1 cellular context compared by ENCODE assay signal in the genomic region with DNA sequence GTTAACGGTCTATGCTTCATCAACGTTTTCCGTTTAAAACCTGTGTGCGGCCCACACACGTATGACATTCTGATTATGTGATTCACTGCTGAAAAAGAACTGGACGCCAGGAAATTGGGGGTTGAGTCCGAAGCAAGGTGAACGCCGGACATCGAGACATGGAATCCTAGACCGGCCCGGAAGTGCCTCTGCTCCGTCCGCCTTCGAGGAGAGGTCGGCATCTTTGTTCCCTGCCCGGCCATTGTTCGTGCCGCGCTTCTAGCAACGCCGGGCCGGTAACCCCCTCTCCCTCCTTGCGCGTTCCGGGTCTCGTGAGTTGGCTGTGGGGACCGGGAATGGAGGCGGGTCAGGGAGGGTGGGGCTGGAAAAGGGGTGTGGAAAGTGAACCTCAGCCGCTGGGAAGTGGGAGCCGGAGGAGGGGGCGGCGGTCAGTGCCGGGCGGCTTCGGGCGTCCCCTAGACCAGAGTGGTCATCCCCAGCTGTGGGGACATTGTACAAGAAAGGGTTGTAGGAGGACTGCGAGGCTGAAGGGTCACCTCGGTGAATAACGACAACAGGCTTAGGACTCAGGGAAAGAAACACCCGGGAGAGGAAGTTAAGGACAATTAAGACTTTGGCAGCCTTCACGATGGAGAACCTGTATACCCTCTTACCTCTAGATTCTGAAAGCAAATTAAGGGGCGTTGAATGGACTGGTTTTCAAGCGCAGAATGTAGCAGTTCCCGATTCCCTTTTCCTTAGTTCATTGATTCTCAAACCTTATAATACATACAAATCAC.
A peak's percentile ranks its signal among the peaks of the same experiment; 100 is the strongest.
TF ChIP-seq lines count a peak whose summit lies in the region.

Gene ZSCAN9 (plus strand): TSS at position 220 of the 779 bp plus-strand sequence. CDS start 1,810 bp downstream, outside the sequence.

TF ChIP-seq in GM12878, 131 proteins besides CTCF, POLR2A, EP300 and RAD21 (continued from another document and continues in another):
- TF ChIP-seq ZZZ3 (IDR thresholded peaks at IDR 0.05; ENCODE audit: control insufficient read depth, insufficient read length, low read depth), result no peak
- peak; percentile 58 for TF ChIP-seq SIX5 (IDR thresholded peaks at IDR 0.05; ENCODE audit: low read depth, low read length, severe bottlenecking)
- TF ChIP-seq MTA2 (IDR thresholded peaks at IDR 0.05; ENCODE audit: low read depth), result 0 out of 2 replicates have a peak, but pooled peaks have one; percentile 19
- peak; percentile 90; the same call in 1 of the 2 replicates for TF ChIP-seq WRNIP1 (IDR thresholded peaks at IDR 0.05; ENCODE audit: borderline replicate concordance, low read depth, low read length)
- TF ChIP-seq, protein P1, sequence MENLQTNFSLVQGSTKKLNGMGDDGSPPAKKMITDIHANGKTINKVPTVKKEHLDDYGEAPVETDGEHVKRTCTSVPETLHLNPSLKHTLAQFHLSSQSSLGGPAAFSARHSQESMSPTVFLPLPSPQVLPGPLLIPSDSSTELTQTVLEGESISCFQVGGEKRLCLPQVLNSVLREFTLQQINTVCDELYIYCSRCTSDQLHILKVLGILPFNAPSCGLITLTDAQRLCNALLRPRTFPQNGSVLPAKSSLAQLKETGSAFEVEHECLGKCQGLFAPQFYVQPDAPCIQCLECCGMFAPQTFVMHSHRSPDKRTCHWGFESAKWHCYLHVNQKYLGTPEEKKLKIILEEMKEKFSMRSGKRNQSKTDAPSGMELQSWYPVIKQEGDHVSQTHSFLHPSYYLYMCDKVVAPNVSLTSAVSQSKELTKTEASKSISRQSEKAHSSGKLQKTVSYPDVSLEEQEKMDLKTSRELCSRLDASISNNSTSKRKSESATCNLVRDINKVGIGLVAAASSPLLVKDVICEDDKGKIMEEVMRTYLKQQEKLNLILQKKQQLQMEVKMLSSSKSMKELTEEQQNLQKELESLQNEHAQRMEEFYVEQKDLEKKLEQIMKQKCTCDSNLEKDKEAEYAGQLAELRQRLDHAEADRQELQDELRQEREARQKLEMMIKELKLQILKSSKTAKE (IDR thresholded peaks at IDR 0.05; ENCODE audit: low read depth, poor library complexity, severe bottlenecking), result peak; percentile 78
- no peak for TF ChIP-seq MYB (IDR thresholded peaks at IDR 0.05; ENCODE audit: borderline replicate concordance, low read depth, low read length)
- TF ChIP-seq CREB1 (IDR thresholded peaks at IDR 0.05; ENCODE audit: low read depth), result peak; percentile 73
- TF ChIP-seq TBL1XR1 (IDR thresholded peaks at IDR 0.05; ENCODE audit: low read depth, low read length), result peak; percentile 76
- TF ChIP-seq HDGF (IDR thresholded peaks at IDR 0.05), result peak; percentile 29; the same call in 1 of the 2 replicates
- TF ChIP-seq MEF2B (IDR thresholded peaks at IDR 0.05; ENCODE audit: partially characterized antibody, poor library complexity, severe bottlenecking), result peak; percentile 25
- peak; percentile 88 for TF ChIP-seq E2F8 (IDR thresholded peaks at IDR 0.05; ENCODE audit: low read depth, partially characterized antibody)
- peak; percentile 23 for TF ChIP-seq ATF7 (IDR thresholded peaks at IDR 0.05; ENCODE audit: low read depth)
- TF ChIP-seq KLF5 (IDR thresholded peaks at IDR 0.05; ENCODE audit: partially characterized antibody), result no peak
- no peak for TF ChIP-seq FOS (IDR thresholded peaks at IDR 0.05; ENCODE audit: borderline replicate concordance, extremely low read depth, insufficient read length)
- TF ChIP-seq NRF1 (conservative IDR thresholded peaks at IDR 0.05; ENCODE audit: low read depth, low read length), result no peak
- no peak for TF ChIP-seq PAX8 (IDR thresholded peaks at IDR 0.05)
- peak; percentile 61; the same call in 1 of the 2 replicates for TF ChIP-seq GATAD2B (conservative IDR thresholded peaks at IDR 0.05; ENCODE audit: low read depth)
- TF ChIP-seq YBX1 (IDR thresholded peaks at IDR 0.05), result no peak
- no peak for TF ChIP-seq ATF3 (IDR thresholded peaks at IDR 0.05; ENCODE audit: borderline replicate concordance, extremely low read depth, low read depth, low read length)
- no peak for TF ChIP-seq HDAC6 (IDR thresholded peaks at IDR 0.05; ENCODE audit: unreplicated experiment)
- TF ChIP-seq JUND (IDR thresholded peaks at IDR 0.05; ENCODE audit: low read depth, low read length), result no peak
- peak; percentile 55 for TF ChIP-seq SP1 (IDR thresholded peaks at IDR 0.05; ENCODE audit: low read depth, low read length)
- TF ChIP-seq, protein P2, sequence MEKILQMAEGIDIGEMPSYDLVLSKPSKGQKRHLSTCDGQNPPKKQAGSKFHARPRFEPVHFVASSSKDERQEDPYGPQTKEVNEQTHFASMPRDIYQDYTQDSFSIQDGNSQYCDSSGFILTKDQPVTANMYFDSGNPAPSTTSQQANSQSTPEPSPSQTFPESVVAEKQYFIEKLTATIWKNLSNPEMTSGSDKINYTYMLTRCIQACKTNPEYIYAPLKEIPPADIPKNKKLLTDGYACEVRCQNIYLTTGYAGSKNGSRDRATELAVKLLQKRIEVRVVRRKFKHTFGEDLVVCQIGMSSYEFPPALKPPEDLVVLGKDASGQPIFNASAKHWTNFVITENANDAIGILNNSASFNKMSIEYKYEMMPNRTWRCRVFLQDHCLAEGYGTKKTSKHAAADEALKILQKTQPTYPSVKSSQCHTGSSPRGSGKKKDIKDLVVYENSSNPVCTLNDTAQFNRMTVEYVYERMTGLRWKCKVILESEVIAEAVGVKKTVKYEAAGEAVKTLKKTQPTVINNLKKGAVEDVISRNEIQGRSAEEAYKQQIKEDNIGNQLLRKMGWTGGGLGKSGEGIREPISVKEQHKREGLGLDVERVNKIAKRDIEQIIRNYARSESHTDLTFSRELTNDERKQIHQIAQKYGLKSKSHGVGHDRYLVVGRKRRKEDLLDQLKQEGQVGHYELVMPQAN (conservative IDR thresholded peaks at IDR 0.05), result peak; percentile 74
- no peak for TF ChIP-seq RBBP5 (conservative IDR thresholded peaks at IDR 0.05)
- TF ChIP-seq SMARCA5 (IDR thresholded peaks at IDR 0.05), result peak; percentile 91
- TF ChIP-seq, protein P3, sequence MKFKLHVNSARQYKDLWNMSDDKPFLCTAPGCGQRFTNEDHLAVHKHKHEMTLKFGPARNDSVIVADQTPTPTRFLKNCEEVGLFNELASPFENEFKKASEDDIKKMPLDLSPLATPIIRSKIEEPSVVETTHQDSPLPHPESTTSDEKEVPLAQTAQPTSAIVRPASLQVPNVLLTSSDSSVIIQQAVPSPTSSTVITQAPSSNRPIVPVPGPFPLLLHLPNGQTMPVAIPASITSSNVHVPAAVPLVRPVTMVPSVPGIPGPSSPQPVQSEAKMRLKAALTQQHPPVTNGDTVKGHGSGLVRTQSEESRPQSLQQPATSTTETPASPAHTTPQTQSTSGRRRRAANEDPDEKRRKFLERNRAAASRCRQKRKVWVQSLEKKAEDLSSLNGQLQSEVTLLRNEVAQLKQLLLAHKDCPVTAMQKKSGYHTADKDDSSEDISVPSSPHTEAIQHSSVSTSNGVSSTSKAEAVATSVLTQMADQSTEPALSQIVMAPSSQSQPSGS (IDR thresholded peaks at IDR 0.05; ENCODE audit: low read length), result no peak
- peak; percentile 75; the same call in 1 of the 2 replicates for TF ChIP-seq MAX (IDR thresholded peaks at IDR 0.05; ENCODE audit: low read depth, low read length)
- TF ChIP-seq E4F1 (IDR thresholded peaks at IDR 0.05; ENCODE audit: borderline replicate concordance, partially characterized antibody), result no peak
- no peak for TF ChIP-seq ZNF217 (IDR thresholded peaks at IDR 0.05)
- TF ChIP-seq ASH2L (IDR thresholded peaks at IDR 0.05; ENCODE audit: borderline replicate concordance, low read depth), result no peak; the same call in 1 of the 2 replicates
- peak; percentile 90 for TF ChIP-seq IKZF1 (conservative IDR thresholded peaks at IDR 0.05)
- TF ChIP-seq, protein P4, sequence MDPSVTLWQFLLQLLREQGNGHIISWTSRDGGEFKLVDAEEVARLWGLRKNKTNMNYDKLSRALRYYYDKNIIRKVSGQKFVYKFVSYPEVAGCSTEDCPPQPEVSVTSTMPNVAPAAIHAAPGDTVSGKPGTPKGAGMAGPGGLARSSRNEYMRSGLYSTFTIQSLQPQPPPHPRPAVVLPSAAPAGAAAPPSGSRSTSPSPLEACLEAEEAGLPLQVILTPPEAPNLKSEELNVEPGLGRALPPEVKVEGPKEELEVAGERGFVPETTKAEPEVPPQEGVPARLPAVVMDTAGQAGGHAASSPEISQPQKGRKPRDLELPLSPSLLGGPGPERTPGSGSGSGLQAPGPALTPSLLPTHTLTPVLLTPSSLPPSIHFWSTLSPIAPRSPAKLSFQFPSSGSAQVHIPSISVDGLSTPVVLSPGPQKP (IDR thresholded peaks at IDR 0.05; ENCODE audit: low read depth, low read length), result peak; percentile 94
- TF ChIP-seq KAT2A (conservative IDR thresholded peaks at IDR 0.05; ENCODE audit: control insufficient read depth, low read depth, low read length), result no peak
- no peak for TF ChIP-seq BMI1 (IDR thresholded peaks at IDR 0.05; ENCODE audit: borderline replicate concordance)
- peak; percentile 87 for TF ChIP-seq RELA (IDR thresholded peaks at IDR 0.05; ENCODE audit: borderline replicate concordance, partially characterized antibody)
- peak; percentile 34; the same call in 1 of the 2 replicates for TF ChIP-seq SREBF1 (IDR thresholded peaks at IDR 0.05; ENCODE audit: low read length)
- TF ChIP-seq MLLT1 (IDR thresholded peaks at IDR 0.05), result peak; percentile 81
- peak; percentile 81; the same call in 1 of the 2 replicates for TF ChIP-seq CBFB (IDR thresholded peaks at IDR 0.05; ENCODE audit: low read depth)
- no peak for TF ChIP-seq BRCA1 (IDR thresholded peaks at IDR 0.05; ENCODE audit: low read depth, low read length)
- TF ChIP-seq POU2F2 (IDR thresholded peaks at IDR 0.05; ENCODE audit: borderline replicate concordance, low read depth, low read length), result no peak; the same call in 1 of the 3 replicates
- TF ChIP-seq ZNF622 (IDR thresholded peaks at IDR 0.05), result no peak; the same call in 1 of the 2 replicates
- TF ChIP-seq PAX5 (IDR thresholded peaks at IDR 0.05; ENCODE audit: borderline replicate concordance, low read depth, low read length), result peak; percentile 72; the same call in 1 of the 2 replicates
- TF ChIP-seq KDM1A (IDR thresholded peaks at IDR 0.05; ENCODE audit: borderline replicate concordance), result no peak
- no peak for TF ChIP-seq USF1 (IDR thresholded peaks at IDR 0.05; ENCODE audit: borderline replicate concordance, extremely low read length, insufficient read depth, low read depth, low read length)
- peak; percentile 56; the same call in 1 of the 2 replicates for TF ChIP-seq NR2F1 (conservative IDR thresholded peaks at IDR 0.05)
- TF ChIP-seq MXI1 (IDR thresholded peaks at IDR 0.05; ENCODE audit: low read depth, low read length), result peak; percentile 88
